Comparison of ENCODE assay signal across 1 cellular context in genomic region chr22:21641795-21642583, GRCh38.
A peak's percentile ranks its signal among the peaks of the same experiment; 100 is the strongest.
TF ChIP-seq lines count a peak whose summit lies in the region.

A gene with protein sequence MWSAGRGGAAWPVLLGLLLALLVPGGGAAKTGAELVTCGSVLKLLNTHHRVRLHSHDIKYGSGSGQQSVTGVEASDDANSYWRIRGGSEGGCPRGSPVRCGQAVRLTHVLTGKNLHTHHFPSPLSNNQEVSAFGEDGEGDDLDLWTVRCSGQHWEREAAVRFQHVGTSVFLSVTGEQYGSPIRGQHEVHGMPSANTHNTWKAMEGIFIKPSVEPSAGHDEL (plus strand): TSS chr22:21642302. CDS start chr22:21642337, 35 bp downstream.

TF ChIP-seq in K562, 482 proteins besides CTCF, POLR2A, EP300 and RAD21 (continued from another document and continues in another):
- TF ChIP-seq, protein P1, sequence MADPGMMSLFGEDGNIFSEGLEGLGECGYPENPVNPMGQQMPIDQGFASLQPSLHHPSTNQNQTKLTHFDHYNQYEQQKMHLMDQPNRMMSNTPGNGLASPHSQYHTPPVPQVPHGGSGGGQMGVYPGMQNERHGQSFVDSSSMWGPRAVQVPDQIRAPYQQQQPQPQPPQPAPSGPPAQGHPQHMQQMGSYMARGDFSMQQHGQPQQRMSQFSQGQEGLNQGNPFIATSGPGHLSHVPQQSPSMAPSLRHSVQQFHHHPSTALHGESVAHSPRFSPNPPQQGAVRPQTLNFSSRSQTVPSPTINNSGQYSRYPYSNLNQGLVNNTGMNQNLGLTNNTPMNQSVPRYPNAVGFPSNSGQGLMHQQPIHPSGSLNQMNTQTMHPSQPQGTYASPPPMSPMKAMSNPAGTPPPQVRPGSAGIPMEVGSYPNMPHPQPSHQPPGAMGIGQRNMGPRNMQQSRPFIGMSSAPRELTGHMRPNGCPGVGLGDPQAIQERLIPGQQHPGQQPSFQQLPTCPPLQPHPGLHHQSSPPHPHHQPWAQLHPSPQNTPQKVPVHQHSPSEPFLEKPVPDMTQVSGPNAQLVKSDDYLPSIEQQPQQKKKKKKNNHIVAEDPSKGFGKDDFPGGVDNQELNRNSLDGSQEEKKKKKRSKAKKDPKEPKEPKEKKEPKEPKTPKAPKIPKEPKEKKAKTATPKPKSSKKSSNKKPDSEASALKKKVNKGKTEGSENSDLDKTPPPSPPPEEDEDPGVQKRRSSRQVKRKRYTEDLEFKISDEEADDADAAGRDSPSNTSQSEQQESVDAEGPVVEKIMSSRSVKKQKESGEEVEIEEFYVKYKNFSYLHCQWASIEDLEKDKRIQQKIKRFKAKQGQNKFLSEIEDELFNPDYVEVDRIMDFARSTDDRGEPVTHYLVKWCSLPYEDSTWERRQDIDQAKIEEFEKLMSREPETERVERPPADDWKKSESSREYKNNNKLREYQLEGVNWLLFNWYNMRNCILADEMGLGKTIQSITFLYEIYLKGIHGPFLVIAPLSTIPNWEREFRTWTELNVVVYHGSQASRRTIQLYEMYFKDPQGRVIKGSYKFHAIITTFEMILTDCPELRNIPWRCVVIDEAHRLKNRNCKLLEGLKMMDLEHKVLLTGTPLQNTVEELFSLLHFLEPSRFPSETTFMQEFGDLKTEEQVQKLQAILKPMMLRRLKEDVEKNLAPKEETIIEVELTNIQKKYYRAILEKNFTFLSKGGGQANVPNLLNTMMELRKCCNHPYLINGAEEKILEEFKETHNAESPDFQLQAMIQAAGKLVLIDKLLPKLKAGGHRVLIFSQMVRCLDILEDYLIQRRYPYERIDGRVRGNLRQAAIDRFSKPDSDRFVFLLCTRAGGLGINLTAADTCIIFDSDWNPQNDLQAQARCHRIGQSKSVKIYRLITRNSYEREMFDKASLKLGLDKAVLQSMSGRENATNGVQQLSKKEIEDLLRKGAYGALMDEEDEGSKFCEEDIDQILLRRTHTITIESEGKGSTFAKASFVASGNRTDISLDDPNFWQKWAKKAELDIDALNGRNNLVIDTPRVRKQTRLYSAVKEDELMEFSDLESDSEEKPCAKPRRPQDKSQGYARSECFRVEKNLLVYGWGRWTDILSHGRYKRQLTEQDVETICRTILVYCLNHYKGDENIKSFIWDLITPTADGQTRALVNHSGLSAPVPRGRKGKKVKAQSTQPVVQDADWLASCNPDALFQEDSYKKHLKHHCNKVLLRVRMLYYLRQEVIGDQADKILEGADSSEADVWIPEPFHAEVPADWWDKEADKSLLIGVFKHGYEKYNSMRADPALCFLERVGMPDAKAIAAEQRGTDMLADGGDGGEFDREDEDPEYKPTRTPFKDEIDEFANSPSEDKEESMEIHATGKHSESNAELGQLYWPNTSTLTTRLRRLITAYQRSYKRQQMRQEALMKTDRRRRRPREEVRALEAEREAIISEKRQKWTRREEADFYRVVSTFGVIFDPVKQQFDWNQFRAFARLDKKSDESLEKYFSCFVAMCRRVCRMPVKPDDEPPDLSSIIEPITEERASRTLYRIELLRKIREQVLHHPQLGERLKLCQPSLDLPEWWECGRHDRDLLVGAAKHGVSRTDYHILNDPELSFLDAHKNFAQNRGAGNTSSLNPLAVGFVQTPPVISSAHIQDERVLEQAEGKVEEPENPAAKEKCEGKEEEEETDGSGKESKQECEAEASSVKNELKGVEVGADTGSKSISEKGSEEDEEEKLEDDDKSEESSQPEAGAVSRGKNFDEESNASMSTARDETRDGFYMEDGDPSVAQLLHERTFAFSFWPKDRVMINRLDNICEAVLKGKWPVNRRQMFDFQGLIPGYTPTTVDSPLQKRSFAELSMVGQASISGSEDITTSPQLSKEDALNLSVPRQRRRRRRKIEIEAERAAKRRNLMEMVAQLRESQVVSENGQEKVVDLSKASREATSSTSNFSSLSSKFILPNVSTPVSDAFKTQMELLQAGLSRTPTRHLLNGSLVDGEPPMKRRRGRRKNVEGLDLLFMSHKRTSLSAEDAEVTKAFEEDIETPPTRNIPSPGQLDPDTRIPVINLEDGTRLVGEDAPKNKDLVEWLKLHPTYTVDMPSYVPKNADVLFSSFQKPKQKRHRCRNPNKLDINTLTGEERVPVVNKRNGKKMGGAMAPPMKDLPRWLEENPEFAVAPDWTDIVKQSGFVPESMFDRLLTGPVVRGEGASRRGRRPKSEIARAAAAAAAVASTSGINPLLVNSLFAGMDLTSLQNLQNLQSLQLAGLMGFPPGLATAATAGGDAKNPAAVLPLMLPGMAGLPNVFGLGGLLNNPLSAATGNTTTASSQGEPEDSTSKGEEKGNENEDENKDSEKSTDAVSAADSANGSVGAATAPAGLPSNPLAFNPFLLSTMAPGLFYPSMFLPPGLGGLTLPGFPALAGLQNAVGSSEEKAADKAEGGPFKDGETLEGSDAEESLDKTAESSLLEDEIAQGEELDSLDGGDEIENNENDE (IDR thresholded peaks at IDR 0.05; ENCODE audit: low read depth, low read length), result peak; percentile 72
- TF ChIP-seq, protein P2, sequence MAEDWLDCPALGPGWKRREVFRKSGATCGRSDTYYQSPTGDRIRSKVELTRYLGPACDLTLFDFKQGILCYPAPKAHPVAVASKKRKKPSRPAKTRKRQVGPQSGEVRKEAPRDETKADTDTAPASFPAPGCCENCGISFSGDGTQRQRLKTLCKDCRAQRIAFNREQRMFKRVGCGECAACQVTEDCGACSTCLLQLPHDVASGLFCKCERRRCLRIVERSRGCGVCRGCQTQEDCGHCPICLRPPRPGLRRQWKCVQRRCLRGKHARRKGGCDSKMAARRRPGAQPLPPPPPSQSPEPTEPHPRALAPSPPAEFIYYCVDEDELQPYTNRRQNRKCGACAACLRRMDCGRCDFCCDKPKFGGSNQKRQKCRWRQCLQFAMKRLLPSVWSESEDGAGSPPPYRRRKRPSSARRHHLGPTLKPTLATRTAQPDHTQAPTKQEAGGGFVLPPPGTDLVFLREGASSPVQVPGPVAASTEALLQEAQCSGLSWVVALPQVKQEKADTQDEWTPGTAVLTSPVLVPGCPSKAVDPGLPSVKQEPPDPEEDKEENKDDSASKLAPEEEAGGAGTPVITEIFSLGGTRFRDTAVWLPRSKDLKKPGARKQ (CRISPR knock-in tag; IDR thresholded peaks at IDR 0.05), result no peak
- peak; percentile 97 for TF ChIP-seq SAP30 (IDR thresholded peaks at IDR 0.05; ENCODE audit: borderline replicate concordance, insufficient read depth, low read depth, low read length, poor library complexity, severe bottlenecking)
- no peak for TF ChIP-seq SIX5 (IDR thresholded peaks at IDR 0.05; ENCODE audit: borderline replicate concordance in 1 of 2, insufficient read depth in 1 of 2, low read depth in 1 of 2, low read length in 2 of 2)
- TF ChIP-seq, protein P3, sequence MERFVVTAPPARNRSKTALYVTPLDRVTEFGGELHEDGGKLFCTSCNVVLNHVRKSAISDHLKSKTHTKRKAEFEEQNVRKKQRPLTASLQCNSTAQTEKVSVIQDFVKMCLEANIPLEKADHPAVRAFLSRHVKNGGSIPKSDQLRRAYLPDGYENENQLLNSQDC (CRISPR knock-in tag; IDR thresholded peaks at IDR 0.05), result no peak
- TF ChIP-seq POLR2B (IDR thresholded peaks at IDR 0.05; ENCODE audit: low read depth, partially characterized antibody), result no peak
- TF ChIP-seq, protein P4, sequence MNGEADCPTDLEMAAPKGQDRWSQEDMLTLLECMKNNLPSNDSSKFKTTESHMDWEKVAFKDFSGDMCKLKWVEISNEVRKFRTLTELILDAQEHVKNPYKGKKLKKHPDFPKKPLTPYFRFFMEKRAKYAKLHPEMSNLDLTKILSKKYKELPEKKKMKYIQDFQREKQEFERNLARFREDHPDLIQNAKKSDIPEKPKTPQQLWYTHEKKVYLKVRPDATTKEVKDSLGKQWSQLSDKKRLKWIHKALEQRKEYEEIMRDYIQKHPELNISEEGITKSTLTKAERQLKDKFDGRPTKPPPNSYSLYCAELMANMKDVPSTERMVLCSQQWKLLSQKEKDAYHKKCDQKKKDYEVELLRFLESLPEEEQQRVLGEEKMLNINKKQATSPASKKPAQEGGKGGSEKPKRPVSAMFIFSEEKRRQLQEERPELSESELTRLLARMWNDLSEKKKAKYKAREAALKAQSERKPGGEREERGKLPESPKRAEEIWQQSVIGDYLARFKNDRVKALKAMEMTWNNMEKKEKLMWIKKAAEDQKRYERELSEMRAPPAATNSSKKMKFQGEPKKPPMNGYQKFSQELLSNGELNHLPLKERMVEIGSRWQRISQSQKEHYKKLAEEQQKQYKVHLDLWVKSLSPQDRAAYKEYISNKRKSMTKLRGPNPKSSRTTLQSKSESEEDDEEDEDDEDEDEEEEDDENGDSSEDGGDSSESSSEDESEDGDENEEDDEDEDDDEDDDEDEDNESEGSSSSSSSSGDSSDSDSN (IDR thresholded peaks at IDR 0.05; ENCODE audit: borderline replicate concordance in 1 of 2, low read depth in 2 of 2, low read length in 2 of 2), result no peak
- no peak for TF ChIP-seq ILK (tag; IDR thresholded peaks at IDR 0.05; ENCODE audit: borderline replicate concordance, low read depth)
- peak; percentile 10 to 91 for TF ChIP-seq RCOR1 (IDR thresholded peaks at IDR 0.05; ENCODE audit: borderline replicate concordance in 1 of 2, low read depth in 2 of 2, low read length in 2 of 2)
- TF ChIP-seq POLR2AphosphoS2 (IDR thresholded peaks at IDR 0.05; ENCODE audit: low read length), result peak; percentile 99
- TF ChIP-seq HDAC2 (IDR thresholded peaks at IDR 0.05), result no peak
- no peak for TF ChIP-seq MGA (IDR thresholded peaks at IDR 0.05)
- no peak for TF ChIP-seq MTA3 (IDR thresholded peaks at IDR 0.05; ENCODE audit: borderline replicate concordance)
- TF ChIP-seq WHSC1 (IDR thresholded peaks at IDR 0.05; ENCODE audit: low read length), result peak; percentile 55
- no peak for TF ChIP-seq POLR2G (IDR thresholded peaks at IDR 0.05; ENCODE audit: low read depth, low read length)
- TF ChIP-seq LEF1 (IDR thresholded peaks at IDR 0.05), result no peak
- peak; percentile 99; the same call in 1 of the 2 replicates for TF ChIP-seq BRD4 (IDR thresholded peaks at IDR 0.05)
- TF ChIP-seq LARP7 (IDR thresholded peaks at IDR 0.05), result no peak
